In the genomic region with DNA sequence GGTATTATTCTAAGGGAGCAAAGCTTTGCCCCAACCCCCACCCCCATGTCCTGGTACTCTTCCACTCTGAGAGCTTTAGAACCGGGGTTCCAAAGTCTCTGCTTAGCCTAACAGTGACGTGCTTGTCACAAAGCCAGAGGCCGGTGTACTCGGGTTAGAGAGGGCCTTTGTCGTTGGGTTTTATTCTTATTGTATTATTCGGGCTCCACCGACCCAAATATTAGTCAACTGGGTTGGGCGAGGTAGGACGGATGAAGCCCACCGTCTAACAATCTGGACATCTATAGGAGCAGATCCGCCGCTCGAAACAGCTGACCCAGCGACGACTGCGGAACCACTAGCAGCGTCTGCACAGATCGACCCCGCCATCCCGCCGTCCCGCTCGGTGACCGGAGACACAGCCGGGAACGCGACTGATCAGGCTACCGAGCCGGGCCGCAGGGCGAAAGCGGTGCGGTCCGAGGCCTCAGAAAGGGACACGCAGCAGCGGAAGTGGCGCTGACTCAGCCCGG, we compare ENCODE assay signal across 1 cellular context.
TF ChIP-seq lines count a peak whose summit lies in the region.

No MANE protein-coding gene starts in this region.

TF ChIP-seq in GM12878, 131 proteins besides CTCF, POLR2A, EP300 and RAD21:
- peak; percentile 62; the same call in 1 of the 2 replicates for TF ChIP-seq POLR2AphosphoS5 (IDR thresholded peaks at IDR 0.05; ENCODE audit: low read length)
- peak in 1 of 2 experiments; percentile 32; a peak in 1 of 4 replicates for TF ChIP-seq BHLHE40 (IDR thresholded peaks at IDR 0.05; ENCODE audit: borderline replicate concordance in 1 of 2, low read depth in 2 of 2, low read length in 1 of 2)
- 0 out of 2 replicates have a peak, but pooled peaks have one; percentile 46 for TF ChIP-seq YY1 (IDR thresholded peaks at IDR 0.05; ENCODE audit: low read depth, low read length)
- TF ChIP-seq SPI1 (IDR thresholded peaks at IDR 0.05; ENCODE audit: borderline replicate concordance, insufficient read depth, low read depth, low read length): peak; percentile 30; the same call in 1 of the 2 replicates
TF ChIP-seq in GM12878: peak in this region for 4; not testable (repeated sequence) for 127.
